20 cellular contexts compared by ENCODE assay signal in the genomic region with DNA sequence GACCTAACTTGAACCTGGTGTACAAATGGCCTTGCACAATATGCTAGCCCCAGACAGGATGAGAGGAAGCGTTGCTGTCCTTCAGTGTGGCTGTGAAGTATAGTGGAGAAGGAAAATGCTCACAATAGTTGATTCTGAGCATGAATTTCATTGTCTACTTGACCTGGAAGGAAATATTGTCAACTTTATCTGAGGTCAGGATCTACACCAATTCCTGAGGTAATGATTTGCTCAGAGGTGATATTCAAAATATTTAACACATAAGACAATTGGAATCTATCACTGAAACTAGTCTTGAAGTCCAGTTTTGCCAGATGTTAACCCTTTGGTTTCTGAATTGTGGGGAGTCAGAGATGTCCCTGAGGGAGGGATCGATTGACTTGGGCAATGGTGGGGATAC. TPM values are rescaled to one million over a fixed set of nuclear protein-coding genes. Genes with fewer than 3 reads are reported as not detected.
DNase-seq lines count a peak whose midpoint lies in the region; ATAC-seq, FAIRE-seq and TF ChIP-seq lines count a peak whose summit lies in the region.
"Had no signal": no experiment of that assay in that cellular context is flagged by ENCODE, and none has a peak within 500 bp of the region (broad histone marks: within the 10 kb centered on the region; RNA-seq: fewer than 3 reads in every experiment).

No MANE protein-coding gene starts in this region.

- no peak overlapping the region for H3K18ac ChIP-seq in H1 (ENCODE audit: extremely low read depth, low read length)

- intact Hi-C loops in heart left ventricle (cut with DNase I), result loop anchor here in 2 of 10 donors (10.0 kb wide), 2 partner anchors 48 to 688 kb away; no protein-coding TSS in a partner anchor
- intact Hi-C loops in left cardiac atrium (cut with DNase I), result no loop called here
- intact Hi-C loops in Right ventricle myocardium inferior (cut with DNase I), result no loop called here
- intact Hi-C loops in ascending aorta (cut with DNase I), result no loop called here

- H4K8ac ChIP-seq in H1 (ENCODE audit: extremely low read depth, insufficient read depth, low read length), result no peak overlapping the region

- TF ChIP-seq POLR2A in heart left ventricle (IDR thresholded peaks at IDR 0.05) (no peak), H1 (IDR thresholded peaks at IDR 0.05; ENCODE audit: control extremely low read depth in 1 of 2, low read depth in 2 of 2, low read length in 2 of 2) (no peak)

- no peak overlapping the region for H3K9ac ChIP-seq in H1 (replicated peaks in 1 of 4; ENCODE audit: extremely low read depth in 1 of 4, low read depth in 3 of 4, low read length in 3 of 4)

- H2BK120ac ChIP-seq in H1 (replicated peaks; ENCODE audit: low read depth, low read length), result no peak overlapping the region

- no peak for TF ChIP-seq RAD21 in H1 (IDR thresholded peaks at IDR 0.05 in 1 of 2, conservative IDR thresholded peaks at IDR 0.05 in 1 of 2; ENCODE audit: low read depth in 2 of 2, low read length in 2 of 2)

- no peak for TF ChIP-seq EP300 in H1 (IDR thresholded peaks at IDR 0.05; ENCODE audit: borderline replicate concordance in 1 of 2, low read depth in 2 of 2, low read length in 2 of 2)

- H3K23me2 ChIP-seq in H1 (ENCODE audit: low read depth, low read length), result no peaks in the 10 kb centered on the region; the same call in 1 of the 2 replicates

- no peak overlapping the region for H3K4ac ChIP-seq in H1 (replicated peaks; ENCODE audit: insufficient read length, low read depth, low read length)

- H3K79me2 ChIP-seq in H1 (ENCODE audit: control insufficient read depth in 1 of 2, insufficient read depth in 2 of 2, low read length in 2 of 2), result no peaks in the 10 kb centered on the region

- H3K27ac ChIP-seq in heart left ventricle (peak overlapping the region in 8 of 12 donors; percentile 57 to 90 (median 86)), right atrium auricular region (peak overlapping the region; percentile 71 to 93), H1 (ENCODE audit: low read depth, low read length) (no peak overlapping the region), ascending aorta (no peak overlapping the region)

- ATAC-seq in heart left ventricle (no peak), left cardiac atrium (no peak), Right ventricle myocardium inferior (no peak)
- ATAC-seq: GM12878, GM23338 had no signal

- H2BK20ac ChIP-seq in H1 (ENCODE audit: low read length), result no peak overlapping the region

- H3K4me2 ChIP-seq in H1 (ENCODE audit: insufficient read depth in 1 of 2, low read depth in 2 of 2, low read length in 2 of 2), result no peak overlapping the region
- H3K4me2 ChIP-seq: GM23338 had no signal

- no peak overlapping the region for H3K56ac ChIP-seq in H1 (replicated peaks; ENCODE audit: insufficient read length, low read depth, low read length)

- no peaks in the 10 kb centered on the region for H3K9me3 ChIP-seq in heart left ventricle
- H3K9me3 ChIP-seq in right atrium auricular region, result no peaks in the 10 kb centered on the region
- H3K9me3 ChIP-seq in H1 (ENCODE audit: insufficient read depth in 2 of 2, low read depth in 1 of 2, low read length in 1 of 2), result no peaks in the 10 kb centered on the region
- no peaks in the 10 kb centered on the region for H3K9me3 ChIP-seq in ascending aorta
- H3K9me3 ChIP-seq: HAP-1 had no signal

- no peak overlapping the region for H3K14ac ChIP-seq in H1 (ENCODE audit: insufficient read length)

- 0 out of 2 replicates have a peak overlapping the region, but pooled peaks have one; percentile 17 for H2AFZ ChIP-seq in H1 (ENCODE audit: low read length)
- H2AFZ ChIP-seq: GM23338 had no signal

- no peaks in the 10 kb centered on the region for H4K20me1 ChIP-seq in H1 (replicated peaks in 1 of 2; ENCODE audit: control insufficient read depth in 1 of 2, insufficient read depth in 2 of 2, low read length in 2 of 2)

- no peak for DNase-seq in heart left ventricle
- no peak for DNase-seq in left cardiac atrium
- no peak for DNase-seq in right atrium auricular region (ENCODE audit: low spot score)
- DNase-seq in Right ventricle myocardium inferior (ENCODE audit: missing footprints), result no peak
- no peak for DNase-seq in H1 (ENCODE audit: low read depth in 1 of 2, low spot score in 2 of 2)
- no peak for DNase-seq in GM19238 (ENCODE audit: insufficient read length, low spot score)
- no peak for DNase-seq in ascending aorta (ENCODE audit: low spot score in 2 of 2)
- DNase-seq: C1 segment of cervical spinal cord; Calu3; CD4-positive, alpha-beta memory T cell; COR-L47; DMS79; EL; GDM1; HFFc6 had no signal

- H2BK5ac ChIP-seq in H1 (ENCODE audit: low read depth, low read length), result no peak overlapping the region

- H2BK15ac ChIP-seq in H1 (ENCODE audit: low read length), result no peak overlapping the region

- CTCF ChIA-PET in H1 (lab: Charles Lee; ENCODE audit: partially characterized antibody), result no interaction called here

- no peak for FAIRE-seq in H1 (lab: Jason Lieb, UNC)
- FAIRE-seq: GM12878, H54 had no signal

- POLR2A ChIA-PET in H1 (lab: Charles Lee; ENCODE audit: partially characterized antibody), result no interaction called here

- H3K4me1 ChIP-seq in heart left ventricle (peaks cover 0 to 32% (median 8%) of the 10 kb centered on the region in 12 donors), right atrium auricular region (peaks cover 0 to 38% of the 10 kb centered on the region in 2 donors), H1 (replicated peaks in 1 of 4; ENCODE audit: control insufficient read depth in 3 of 4, insufficient read depth in 4 of 4, low read length in 3 of 4) (no peaks in the 10 kb centered on the region; a peak in 1 of 7 replicates), ascending aorta (no peaks in the 10 kb centered on the region)
- H3K4me1 ChIP-seq: HAP-1 had no signal

- no peaks in the 10 kb centered on the region for H3K79me1 ChIP-seq in H1 (ENCODE audit: low read depth, low read length)

- H3K4me3 ChIP-seq in heart left ventricle, result no peak overlapping the region
- no peak overlapping the region for H3K4me3 ChIP-seq in right atrium auricular region
- no peak overlapping the region for H3K4me3 ChIP-seq in H1 (ENCODE audit: extremely low read depth in 1 of 4, insufficient read depth in 2 of 4, low read depth in 3 of 4, low read length in 4 of 4)
- no peak overlapping the region for H3K4me3 ChIP-seq in ascending aorta
- H3K4me3 ChIP-seq: GM12878, GM23338, HAP-1 had no signal

- H2BK12ac ChIP-seq in H1 (ENCODE audit: low read depth, low read length), result no peak overlapping the region

- no peak overlapping the region for H4K91ac ChIP-seq in H1 (replicated peaks; ENCODE audit: insufficient read length, low read length)

- no peak overlapping the region for H3K23ac ChIP-seq in H1 (ENCODE audit: insufficient read length)

- H3K36me3 ChIP-seq in heart left ventricle, result no peaks in the 10 kb centered on the region
- H3K36me3 ChIP-seq in right atrium auricular region, result no peaks in the 10 kb centered on the region
- no peaks in the 10 kb centered on the region for H3K36me3 ChIP-seq in H1 (ENCODE audit: control insufficient read depth in 2 of 4, insufficient read depth in 4 of 4, low read length in 3 of 4)
- no peaks in the 10 kb centered on the region for H3K36me3 ChIP-seq in ascending aorta
- H3K36me3 ChIP-seq: HAP-1 had no signal

- no peak overlapping the region for H2AK5ac ChIP-seq in H1 (ENCODE audit: low read depth, low read length)

- H3K27me3 ChIP-seq in heart left ventricle (no peaks in the 10 kb centered on the region), right atrium auricular region (no peaks in the 10 kb centered on the region), H1 (replicated peaks in 1 of 4; ENCODE audit: control insufficient read depth in 3 of 4, extremely low read depth in 1 of 4, insufficient read depth in 3 of 4, low read length in 3 of 4) (no peaks in the 10 kb centered on the region), ascending aorta (no peaks in the 10 kb centered on the region)

- WGBS in heart left ventricle, 4 donors, result 80 to 84% (median 83%) methylated on average over 2 of the region's 2 CpGs
- WGBS in H1 (ENCODE audit: extremely low coverage in 1 of 2, insufficient coverage in 1 of 2, insufficient read length in 1 of 2, insufficient replicate concordance in 2 of 2, low coverage in 1 of 2, low lambda C conversion rate in 2 of 2, missing lambda C conversion rate in 1 of 2), 2 experiments, result 93% methylated on average over 2 of the region's 2 CpGs; no CpG with 5 or more reads in 1 of the 2 experiments

- TF ChIP-seq CTCF in heart left ventricle (IDR thresholded peaks at IDR 0.05), result no peak
- TF ChIP-seq CTCF in right atrium auricular region (IDR thresholded peaks at IDR 0.05), result no peak
- no peak for TF ChIP-seq CTCF in H1 (IDR thresholded peaks at IDR 0.05; ENCODE audit: control extremely low read depth in 1 of 3, insufficient read depth in 1 of 3, low read depth in 1 of 3, low read length in 3 of 3)
- TF ChIP-seq CTCF in ascending aorta (IDR thresholded peaks at IDR 0.05), result no peak

- H4K5ac ChIP-seq in H1 (ENCODE audit: insufficient read length, low read depth, low read length), result no peak overlapping the region

TF ChIP-seq in H1, 55 proteins besides CTCF, POLR2A, EP300 and RAD21 (continues in another document):
- TF ChIP-seq RNF2 (IDR thresholded peaks at IDR 0.05; ENCODE audit: borderline replicate concordance, low read depth, low read length, missing control alignments, poor library complexity, severe bottlenecking), result no peak
- TF ChIP-seq NRF1 (IDR thresholded peaks at IDR 0.05; ENCODE audit: low read depth, low read length), result no peak
- no peak for TF ChIP-seq JUN (IDR thresholded peaks at IDR 0.05; ENCODE audit: low read depth, low read length)
- no peak for TF ChIP-seq TBP (IDR thresholded peaks at IDR 0.05; ENCODE audit: low read depth, low read length)
- TF ChIP-seq CHD1 (IDR thresholded peaks at IDR 0.05; ENCODE audit: low read depth, low read length), result no peak
- no peak for TF ChIP-seq SP2 (IDR thresholded peaks at IDR 0.05; ENCODE audit: low read length)
- TF ChIP-seq GTF2F1 (IDR thresholded peaks at IDR 0.05; ENCODE audit: borderline replicate concordance, low read depth, low read length), result no peak
- no peak for TF ChIP-seq SAP30 (IDR thresholded peaks at IDR 0.05; ENCODE audit: insufficient read depth, insufficient replicate concordance, low read length)

RNA-seq across cellular contexts. Expression of a gene that starts 20.9 kb away (rescaled TPM):
- 10 to 100 TPM; 37.5 to 74.4 (median 58.7) TPM for total RNA-seq in heart left ventricle
- 10 to 100 TPM; 23.8 to 28.8 TPM for polyA plus RNA-seq in heart left ventricle
- total RNA-seq in left cardiac atrium, result 10 to 100 TPM; 38.3 to 62.5 TPM
- 10 to 100 TPM; 39.4 to 51.8 TPM for total RNA-seq in right atrium auricular region
- total RNA-seq in Right ventricle myocardium inferior, result 44.3 TPM
- total RNA-seq in H1 (2021; fragmentation: NEBNext Ultra II Directional; extraction: Animal tissue kit (Norgen Biotek cat#: 25700)), result 36.9 and 37.1 TPM in 2 replicates
- polyA plus RNA-seq in H1 (2011; rRNA removed), result 9.4 and 14.9 TPM in 2 replicates
- polyA plus RNA-seq in H1 (2011; cell fraction: cytosol; rRNA removed), result 20.1 TPM
- 32.5 TPM for polyA plus RNA-seq in H1 (2011; cell fraction: nucleus; rRNA removed)
- polyA plus RNA-seq in H1 (2012, experiment 1 of 2), result 30.2 to 43.2 TPM (median 36.3 TPM) in 4 replicates
- 5.6 TPM for polyA plus RNA-seq in H1 (2012, experiment 2 of 2)
- polyA plus RNA-seq in H1 (2013, experiment 1 of 2), result 40.4 TPM
- 37.6 TPM for polyA plus RNA-seq in H1 (2013, experiment 2 of 2)
- polyA minus RNA-seq in H1 (2011; rRNA and poly(A)+ RNA removed), result 15.7 and 18.4 TPM in 2 replicates
- 10.9 TPM for polyA minus RNA-seq in H1 (2011; cell fraction: cytosol; rRNA and poly(A)+ RNA removed)
- polyA minus RNA-seq in H1 (2011; cell fraction: nucleus; rRNA and poly(A)+ RNA removed), result 29.2 TPM
- 18.3 TPM for total RNA-seq in ascending aorta
- total RNA-seq: A673, HFFc6 had no signal

Comparison
In these comparisons a context has a peak if more than half of its experiments do, and no peak if none do; other contexts are left out.
1. H3K27ac ChIP-seq: peak in heart left ventricle (8 of 12) and right atrium auricular region (2 of 2); none in H1 (single experiment) and ascending aorta (0 of 2).